28 cellular contexts compared by ENCODE assay signal in the genomic region with DNA sequence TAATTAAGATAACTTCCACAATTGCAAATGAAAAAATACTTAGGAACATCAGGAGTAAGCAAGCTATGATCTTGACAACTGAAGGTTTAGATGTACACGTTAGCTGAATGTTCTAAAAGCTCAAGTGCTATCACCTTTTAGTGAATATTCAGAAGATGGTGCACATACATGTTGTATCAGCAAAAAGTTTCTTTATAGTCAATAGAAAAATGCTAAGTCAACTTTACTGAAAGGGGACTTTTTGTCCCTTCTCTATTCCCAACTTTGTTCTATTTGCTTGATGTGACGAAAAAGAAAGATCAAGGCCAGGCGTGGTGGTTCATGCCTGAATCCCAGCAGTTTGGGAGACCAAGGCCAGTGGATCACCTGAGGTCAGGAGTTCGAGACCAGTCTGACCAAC.
"Had no signal": no experiment of that assay in that cellular context is flagged by ENCODE, and none has a peak within 500 bp of the region (broad histone marks: within the 10 kb centered on the region; RNA-seq: fewer than 3 reads in every experiment).

No MANE protein-coding gene starts in this region.

- H3K9me3 ChIP-seq: neutrophil, pancreas, prostate gland, spleen, suprapubic skin, testis, tibial artery, transverse colon, upper lobe of right lung, uterus had no signal

- H3K27ac ChIP-seq: neutrophil, pancreas, prostate gland, skin epidermis, spleen, suprapubic skin, testis, tibial artery, transverse colon, upper lobe of right lung, uterus had no signal

- H3K36me3 ChIP-seq: neutrophil, pancreas, prostate gland, spleen, suprapubic skin, tibial artery, transverse colon, upper lobe of right lung, uterus had no signal

- ATAC-seq: naive thymus-derived CD8-positive, alpha-beta T cell; natural killer cell treated with Interleukin-12 subunit alpha and Interleukin-12 subunit beta and Interleukin-15 and Interleukin-18, amount 100 ng/mL, for 72 hours; pancreas; right cardiac atrium; sciatic nerve; stimulated activated memory B cell treated with anti-CD40 and anti-IgM and Interleukin-4, amounts not matched to agents 10 μg/mL and 1 μg/mL and 100 μg/mL, for 72 hours; stimulated activated naive CD8-positive, alpha-beta T cell treated with anti-CD3 and anti-CD28 coated beads, Interleukin-15, amount 100 ng/mL, for 72 hours; stimulated activated naive CD8-positive, alpha-beta T cell treated with anti-CD3 and anti-CD28 coated beads, Interleukin-15, Interleukin-2, amounts not matched to agents 100 U/mL and 50 U/mL, for 24 hours; upper lobe of right lung had no signal

- H3K4me1 ChIP-seq: pancreas, prostate gland, testis, uterus had no signal

- H3K27me3 ChIP-seq: testis had no signal

- H3K4me2 ChIP-seq: smooth muscle cell had no signal

- DNase-seq: naive thymus-derived CD8-positive, alpha-beta T cell; nephron progenitor cell; nucleus accumbens; pancreas; right cardiac atrium; spleen; stimulated activated CD4-positive, alpha-beta T cell treated with anti-CD3 and anti-CD28 coated beads, Interleukin-12 subunit alpha, Interleukin-12 subunit beta, amount 100 ng/mL, for 4 hours; stimulated activated CD4-positive, alpha-beta T cell treated with anti-CD3 and anti-CD28 coated beads, Interleukin-1b, Interleukin-23, amount 100 ng/mL, for 48 hours; stimulated activated CD4-positive, alpha-beta T cell treated with anti-CD3 and anti-CD28 coated beads, Interleukin-4, amount 100 ng/mL, for 1 hour; stimulated activated CD4-positive, alpha-beta T cell treated with anti-CD3 and anti-CD28 coated beads, Interleukin-4, amount 100 ng/mL, for 4 hours; stimulated activated CD8-positive, alpha-beta memory T cell treated with anti-CD3 and anti-CD28 coated beads, Interleukin-4, amount 100 ng/mL, for 48 hours; stimulated activated naive CD4-positive, alpha-beta T cell; stimulated activated naive CD8-positive, alpha-beta T cell treated with anti-CD3 and anti-CD28 coated beads, Interleukin-15, amount 100 ng/mL, for 72 hours; stimulated activated naive CD8-positive, alpha-beta T cell treated with anti-CD3 and anti-CD28 coated beads, Interleukin-15, Interleukin-2, amounts not matched to agents 100 U/mL and 50 U/mL, for 24 hours; substantia nigra; testis; tibial artery; transverse colon; upper lobe of right lung; uterus had no signal

- H3K4me3 ChIP-seq: pancreas, prostate gland, skin epidermis, smooth muscle cell, spleen, suprapubic skin, testis, tibial artery, transverse colon, upper lobe of right lung, uterus had no signal
